Comparison of ENCODE assay signal across 33 cellular contexts in the genomic region with DNA sequence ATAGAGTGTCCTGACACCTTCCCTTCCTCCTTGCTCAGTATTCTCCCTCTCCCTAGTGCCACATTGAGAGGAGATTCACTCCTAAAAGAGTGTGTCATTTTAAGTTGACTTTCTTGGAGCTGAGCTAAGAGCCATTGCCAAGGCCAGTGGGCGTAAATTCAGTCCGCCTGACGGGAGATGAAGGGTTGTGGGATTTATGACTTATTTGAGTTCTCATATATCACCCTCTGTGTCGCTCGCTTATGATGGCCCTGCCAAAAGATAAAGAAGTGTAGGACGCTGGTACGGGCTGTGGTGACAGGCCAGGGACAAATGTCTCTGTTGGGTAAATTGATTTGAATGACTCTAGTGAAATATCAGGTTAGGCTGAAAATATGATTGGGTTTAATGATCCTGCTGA.
"Had no signal": no experiment of that assay in that cellular context is flagged by ENCODE, and none has a peak within 500 bp of the region (broad histone marks: within the 10 kb centered on the region; RNA-seq: fewer than 3 reads in every experiment).

No MANE protein-coding gene starts in this region.

- H3K9me3 Mint-ChIP-seq: activated CD4-positive, alpha-beta memory T cell treated with anti-CD3 and anti-CD28 coated beads, Interleukin-2, amount 10 ng/mL, durations not matched to agents 7 days and 5 days had no signal

- H3K36me3 ChIP-seq: ascending aorta, breast epithelium, MG63, Peyer's patch, SJSA1, WERI-Rb-1 had no signal

- H3K4me1 ChIP-seq: ascending aorta, breast epithelium, Peyer's patch, SJSA1 had no signal

- H3K36me3 Mint-ChIP-seq: activated CD8-positive, alpha-beta memory T cell treated with anti-CD3 and anti-CD28 coated beads, Interleukin-2, amount 10 ng/mL, durations not matched to agents 7 days and 5 days; activated naive CD8-positive, alpha-beta T cell treated with anti-CD3 and anti-CD28 coated beads for 36 hours had no signal

- H3K27ac ChIP-seq: ascending aorta, breast epithelium, Peyer's patch, SJSA1, WERI-Rb-1 had no signal

- H3K27ac Mint-ChIP-seq: activated CD4-positive, alpha-beta memory T cell treated with anti-CD3 and anti-CD28 coated beads, Interleukin-2, amount 10 ng/mL, durations not matched to agents 7 days and 5 days; activated CD8-positive, alpha-beta memory T cell treated with anti-CD3 and anti-CD28 coated beads, Interleukin-2, amount 10 ng/mL, durations not matched to agents 7 days and 5 days; activated naive CD8-positive, alpha-beta T cell treated with anti-CD3 and anti-CD28 coated beads for 36 hours had no signal

- ATAC-seq: activated CD8-positive, alpha-beta memory T cell treated with anti-CD3 and anti-CD28 coated beads, Interleukin-2, amount 10 ng/mL, durations not matched to agents 7 days and 5 days; PC-3 had no signal

- DNase-seq: activated CD4-positive, alpha-beta memory T cell treated with anti-CD3 and anti-CD28 coated beads, Interleukin-2, amount 10 ng/mL, durations not matched to agents 7 days and 5 days; activated CD4-positive, alpha-beta T cell treated with anti-CD3 and anti-CD28 coated beads for 1 hour; activated CD4-positive, alpha-beta T cell treated with anti-CD3 and anti-CD28 coated beads for 48 hours; activated CD4-positive, CD25-positive, alpha-beta regulatory T cell; activated CD8-positive, alpha-beta memory T cell treated with anti-CD3 and anti-CD28 coated beads for 24 hours; activated CD8-positive, alpha-beta memory T cell treated with anti-CD3 and anti-CD28 coated beads, Interleukin-2, amount 10 ng/mL, durations not matched to agents 7 days and 5 days; activated CD8-positive, alpha-beta memory T cell treated with anti-CD3 and anti-CD28 coated beads, Interleukin-2, amount 50 U/mL, for 48 hours; activated effector memory CD4-positive, alpha-beta T cell treated with anti-CD3 and anti-CD28 coated beads, Interleukin-2, amount 50 U/mL, for 16 hours; activated naive CD4-positive, alpha-beta T cell; activated naive CD4-positive, alpha-beta T cell treated with anti-CD3 and anti-CD28 coated beads, Interleukin-2, amount 50 U/mL, for 16 hours; activated naive CD8-positive, alpha-beta T cell treated with anti-CD3 and anti-CD28 coated beads for 36 hours; activated T-cell treated with anti-CD3 and anti-CD28 coated beads, Interleukin-2, amount 50 U/mL, for 48 hours; amygdala; KG1; MG63; NCI-H1092; NCI-H187 treated with DMSO at 0.1 percent for 48 hours; NCI-H2081; NCI-H226; NCI-H446 treated with DMSO at 0.1 percent for 48 hours; NCI-H524; PC-3; Peyer's patch; RPMI8226; SHP77 treated with DMSO at 0.1 percent for 48 hours; SW 1271; T-helper 1 cell; T-helper 2 cell; T-helper 9 cell; WERI-Rb-1 had no signal

- H3K4me1 Mint-ChIP-seq: activated CD4-positive, alpha-beta memory T cell treated with anti-CD3 and anti-CD28 coated beads, Interleukin-2, amount 10 ng/mL, durations not matched to agents 7 days and 5 days; activated CD8-positive, alpha-beta memory T cell treated with anti-CD3 and anti-CD28 coated beads, Interleukin-2, amount 10 ng/mL, durations not matched to agents 7 days and 5 days; activated naive CD8-positive, alpha-beta T cell treated with anti-CD3 and anti-CD28 coated beads for 36 hours had no signal

- H3K4me3 ChIP-seq: ascending aorta, breast epithelium, MG63, Peyer's patch, SJSA1 had no signal

- H3K4me3 Mint-ChIP-seq: activated CD4-positive, alpha-beta memory T cell treated with anti-CD3 and anti-CD28 coated beads, Interleukin-2, amount 10 ng/mL, durations not matched to agents 7 days and 5 days; activated CD8-positive, alpha-beta memory T cell treated with anti-CD3 and anti-CD28 coated beads, Interleukin-2, amount 10 ng/mL, durations not matched to agents 7 days and 5 days; activated naive CD8-positive, alpha-beta T cell treated with anti-CD3 and anti-CD28 coated beads for 36 hours had no signal

- H3K27me3 Mint-ChIP-seq: activated CD4-positive, alpha-beta memory T cell treated with anti-CD3 and anti-CD28 coated beads, Interleukin-2, amount 10 ng/mL, durations not matched to agents 7 days and 5 days; activated CD8-positive, alpha-beta memory T cell treated with anti-CD3 and anti-CD28 coated beads, Interleukin-2, amount 10 ng/mL, durations not matched to agents 7 days and 5 days had no signal

- H3K9me3 ChIP-seq: breast epithelium, MG63, Peyer's patch, SJSA1 had no signal
